18 cellular contexts compared by ENCODE assay signal in genomic region chr1:166858726-166859419, GRCh38. TPM values are rescaled to one million over a fixed set of nuclear protein-coding genes. Genes with fewer than 3 reads are reported as not detected.
DNase-seq lines count a peak whose midpoint lies in the region; ATAC-seq, FAIRE-seq and TF ChIP-seq lines count a peak whose summit lies in the region.
"Had no signal": no experiment of that assay in that cellular context is flagged by ENCODE, and none has a peak within 500 bp of the region (broad histone marks: within the 10 kb centered on the region; RNA-seq: fewer than 3 reads in every experiment).

No MANE protein-coding gene starts in this region.

- H3K36me3 ChIP-seq in prostate gland (no peaks in the 10 kb centered on the region), GM23338 (ENCODE audit: insufficient read depth) (peaks cover 27% of the 10 kb centered on the region)

- H3K36me3 Mint-ChIP-seq in activated CD8-positive, alpha-beta T cell treated with anti-CD3 and anti-CD28 coated beads for 36 hours (ENCODE audit: low read depth) = peaks cover 51% of the 10 kb centered on the region
- H3K36me3 Mint-ChIP-seq in GM23338 (ENCODE audit: low read depth) = peaks cover 65% of the 10 kb centered on the region

- no peak overlapping the region for H3K4me3 ChIP-seq in prostate gland
- no peak overlapping the region for H3K4me3 ChIP-seq in GM23338
- H3K4me3 ChIP-seq: body of pancreas, gastroesophageal sphincter had no signal

- H3K9me3 ChIP-seq in prostate gland = no peaks in the 10 kb centered on the region
- H3K9me3 ChIP-seq: body of pancreas, gastroesophageal sphincter had no signal

- CTCF ChIA-PET in activated CD8-positive, alpha-beta T cell treated with anti-CD3 and anti-CD28 coated beads for 36 hours (lab: Charles Lee) = interaction anchor here (1.0 to 1.8 kb wide), 3 partner anchors 10 to 25 kb away, joined by 3 to 5 read pairs (median 4); no protein-coding TSS in a partner anchor

- no peak overlapping the region for H2AFZ ChIP-seq in GM23338

- FAIRE-seq in GM18507 (lab: Jason Lieb, UNC) = peak; percentile 39
- FAIRE-seq: H1, kidney had no signal

- no peak overlapping the region for H3K4me2 ChIP-seq in GM23338

- H3K27ac ChIP-seq in prostate gland (peak overlapping the region; percentile 11 to 62), GM23338 (ENCODE audit: low read depth) (no peak overlapping the region)
- H3K27ac ChIP-seq: body of pancreas, HL-60 had no signal

- H3K27me3 ChIP-seq in prostate gland (replicated peaks; ENCODE audit: insufficient read depth) (no peaks in the 10 kb centered on the region), GM23338 (ENCODE audit: insufficient read depth) (no peaks in the 10 kb centered on the region)
- H3K27me3 ChIP-seq: body of pancreas, gastroesophageal sphincter had no signal

- TF ChIP-seq CTCF in activated CD8-positive, alpha-beta T cell treated with anti-CD3 and anti-CD28 coated beads for 36 hours (IDR thresholded peaks at IDR 0.05) = no peak
- TF ChIP-seq CTCF in prostate gland (IDR thresholded peaks at IDR 0.05) (no peak), GM13977 (IDR thresholded peaks at IDR 0.05; ENCODE audit: extremely low read depth, insufficient read depth, missing control alignments) (no peak), GM23338 (conservative IDR thresholded peaks at IDR 0.05; ENCODE audit: low read depth in 2 of 2) (no peak)

- in situ Hi-C loops in GM13977 (cut with MboI; ENCODE audit: low pct_unique_long_range_greater_than_20kb, low sequenced_read_pairs, unreplicated experiment) = no loop called here

- POLR2A ChIA-PET in activated CD8-positive, alpha-beta T cell treated with anti-CD3 and anti-CD28 coated beads for 36 hours (lab: Charles Lee) = interaction anchor here (0.6 to 1.6 kb wide), 3 partner anchors 13 to 1287 kb away, joined by 3 to 6 read pairs (median 4); partner anchors contain the start of gene TADA1

- H3K27ac Mint-ChIP-seq in activated CD8-positive, alpha-beta T cell treated with anti-CD3 and anti-CD28 coated beads for 36 hours = peak overlapping the region; percentile 17
- no peak overlapping the region; the same call in 1 of the 2 replicates for H3K27ac Mint-ChIP-seq in GM23338

- H3K9me3 Mint-ChIP-seq in activated CD8-positive, alpha-beta T cell treated with anti-CD3 and anti-CD28 coated beads for 36 hours = no peaks in the 10 kb centered on the region
- no peaks in the 10 kb centered on the region for H3K9me3 Mint-ChIP-seq in GM23338

- H3K9me2 ChIP-seq in GM23338 (ENCODE audit: insufficient read depth) = no peaks in the 10 kb centered on the region

- H3K4me3 Mint-ChIP-seq in activated CD8-positive, alpha-beta T cell treated with anti-CD3 and anti-CD28 coated beads for 36 hours = no peak overlapping the region
- H3K4me3 Mint-ChIP-seq in GM23338 = no peak overlapping the region

- DNase-seq in GM18507 (ENCODE audit: extremely low spot score, insufficient read length, low read depth) = no peak
- no peak for DNase-seq in activated CD8-positive, alpha-beta T cell treated with anti-CD3 and anti-CD28 coated beads for 36 hours
- peak; percentile 93 for DNase-seq in globus pallidus (ENCODE audit: low spot score)
- DNase-seq in prostate gland (ENCODE audit: low spot score) = no peak
- no peak for DNase-seq in GM13977 (ENCODE audit: low spot score)
- no peak for DNase-seq in GM23338 (ENCODE audit: low spot score)
- DNase-seq: activated T-cell treated with anti-CD3 and anti-CD28 coated beads for 4 hours; body of pancreas; GDM1; Kasumi-1; kidney; NCI-H1694; NCI-H524 treated with DMSO at 0.1 percent for 48 hours; stimulated activated CD4-positive, alpha-beta T cell treated with anti-CD3 and anti-CD28 coated beads, Interleukin-2, amount 100 ng/mL, for 48 hours had no signal

- H3K4me1 Mint-ChIP-seq in activated CD8-positive, alpha-beta T cell treated with anti-CD3 and anti-CD28 coated beads for 36 hours (ENCODE audit: low read depth) = peaks cover 8% of the 10 kb centered on the region
- H3K4me1 Mint-ChIP-seq in GM23338 = peaks cover 32% of the 10 kb centered on the region

- intact Hi-C loops in activated CD8-positive, alpha-beta T cell treated with anti-CD3 and anti-CD28 coated beads for 36 hours (cut with micrococcal nuclease) = no loop called here
- intact Hi-C loops in prostate gland (cut with DNase I) = no loop called here

- no peak for TF ChIP-seq POLR2A in prostate gland (IDR thresholded peaks at IDR 0.05)

- H3F3A ChIP-seq in GM23338 (replicated peaks; ENCODE audit: low read depth) = no peaks in the 10 kb centered on the region

- no peak for ATAC-seq in activated CD8-positive, alpha-beta T cell treated with anti-CD3 and anti-CD28 coated beads for 36 hours
- ATAC-seq in GM19467 (IDR thresholded peaks at IDR 0.05; ENCODE audit: unreplicated experiment) = no peak
- ATAC-seq in GM23338 = no peak; the same call in 1 of the 3 replicates
- ATAC-seq: body of pancreas, gastroesophageal sphincter had no signal

- H3K4me1 ChIP-seq in prostate gland (replicated peaks) (no peaks in the 10 kb centered on the region), GM23338 (ENCODE audit: insufficient read depth) (peaks cover 8% of the 10 kb centered on the region)
- H3K4me1 ChIP-seq: body of pancreas had no signal

- H3K79me2 ChIP-seq in GM23338 (replicated peaks; ENCODE audit: insufficient read depth) = 0 out of 2 replicates have a peak, but pooled peaks cover 5% of the 10 kb centered on the region

- WGBS in prostate gland = 75% methylated on average over 7 of the region's 7 CpGs

- peaks cover 20% of the 10 kb centered on the region for H4K20me1 ChIP-seq in GM23338 (replicated peaks; ENCODE audit: insufficient read depth)

- H3K27me3 Mint-ChIP-seq in activated CD8-positive, alpha-beta T cell treated with anti-CD3 and anti-CD28 coated beads for 36 hours = no peaks in the 10 kb centered on the region
- peaks cover 5% of the 10 kb centered on the region for H3K27me3 Mint-ChIP-seq in GM23338 (ENCODE audit: insufficient read depth, low read depth, poor library complexity)

TF ChIP-seq in GM23338, 12 proteins besides CTCF, POLR2A, EP300 and RAD21:
- TF ChIP-seq NANOG (IDR thresholded peaks at IDR 0.05; ENCODE audit: borderline replicate concordance) = no peak

RNA-seq across cellular contexts. Expression of gene TADA1, which starts 17.2 kb away (rescaled TPM):
- total RNA-seq in activated CD8-positive, alpha-beta T cell treated with anti-CD3 and anti-CD28 coated beads for 36 hours = 10 to 100 TPM; 14.3 to 15.7 TPM
- total RNA-seq in prostate gland = 10 to 100 TPM; 14.2 to 19.5 TPM
- total RNA-seq in GM23338 (2014; rRNA removed; shearing (Covaris generic)) = 20.6 and 21.8 TPM in 2 replicates
- polyA plus RNA-seq in GM23338 (2016; fragmentation: Nextera tagmentation; extraction: Ambion mirVana) = 17.8 and 22.0 TPM in 2 replicates

RNA-seq across cellular contexts. Expression of gene POGK, which starts 19.6 kb away (rescaled TPM):
- 10 to 100 TPM; 33.6 to 34.4 TPM for total RNA-seq in activated CD8-positive, alpha-beta T cell treated with anti-CD3 and anti-CD28 coated beads for 36 hours
- total RNA-seq in prostate gland = 10 to 100 TPM; 22.3 to 34.9 TPM
- 31.3 and 31.4 TPM in 2 replicates for total RNA-seq in GM23338 (2014; rRNA removed; shearing (Covaris generic))
- 10.0 and 10.9 TPM in 2 replicates for polyA plus RNA-seq in GM23338 (2016; fragmentation: Nextera tagmentation; extraction: Ambion mirVana)
